In genomic region chr1:232143315-232143886, GRCh38 we compare ENCODE assay signal across 14 cellular contexts.
DNase-seq lines count a peak whose midpoint lies in the region; ATAC-seq, FAIRE-seq and TF ChIP-seq lines count a peak whose summit lies in the region.
"Had no signal": no experiment of that assay in that cellular context is flagged by ENCODE, and none has a peak within 500 bp of the region (broad histone marks: within the 10 kb centered on the region; RNA-seq: fewer than 3 reads in every experiment).

No MANE protein-coding gene starts in this region.

- WGBS in esophagus muscularis mucosa: 82% methylated on average over 3 of the region's 3 CpGs
- WGBS in trophoblast cell (ENCODE audit: extremely low coverage, insufficient coverage, insufficient read length): no CpG with 5 or more reads among the region's 3 CpGs

- ATAC-seq in HG03571 (IDR thresholded peaks at IDR 0.05; ENCODE audit: unreplicated experiment): no peak
- no peak for ATAC-seq in GM21381 (IDR thresholded peaks at IDR 0.05; ENCODE audit: unreplicated experiment)
- ATAC-seq in GM21423 (IDR thresholded peaks at IDR 0.05; ENCODE audit: unreplicated experiment): no peak
- no peak for ATAC-seq in HG02938 (IDR thresholded peaks at IDR 0.05; ENCODE audit: unreplicated experiment)
- ATAC-seq: activated T-cell treated with anti-CD3 and anti-CD28 coated beads, Interleukin-2, amount 50 U/mL, for 72 hours; body of pancreas had no signal

- H3K4me2 ChIP-seq in trophoblast cell (ENCODE audit: low read length): no peak overlapping the region

- H2BK12ac ChIP-seq in trophoblast cell (ENCODE audit: low read length): no peak overlapping the region

- H2AK5ac ChIP-seq in trophoblast cell (ENCODE audit: low read length): no peak overlapping the region

- TF ChIP-seq CTCF in D721Med (IDR thresholded peaks at IDR 0.05; ENCODE audit: insufficient read depth, missing control alignments) (no peak), esophagus muscularis mucosa (IDR thresholded peaks at IDR 0.05) (no peak)

- H3K4me3 ChIP-seq in esophagus muscularis mucosa: no peak overlapping the region
- H3K4me3 ChIP-seq in trophoblast cell (ENCODE audit: low read depth, low read length): no peak overlapping the region
- H3K4me3 ChIP-seq: body of pancreas had no signal

- no peak for TF ChIP-seq EP300 in esophagus muscularis mucosa (IDR thresholded peaks at IDR 0.05)

- H2AFZ ChIP-seq in trophoblast cell (ENCODE audit: insufficient read depth, low read length, poor library complexity): no peak overlapping the region

- H3K23ac ChIP-seq in trophoblast cell (ENCODE audit: low read length): no peak overlapping the region

- TF ChIP-seq POLR2A in esophagus muscularis mucosa (IDR thresholded peaks at IDR 0.05; ENCODE audit: low read depth): no peak

- DNase-seq in D721Med (ENCODE audit: insufficient read length, low spot score) (no peak), NCI-H82 treated with DMSO at 0.1 percent for 48 hours (lab: John Stamatoyannopoulos, UW; ENCODE audit: unreplicated experiment) (peak; percentile 27), esophagus muscularis mucosa (ENCODE audit: extremely low spot score) (no peak), trophoblast cell (no peak)
- DNase-seq: activated CD4-positive, alpha-beta T cell treated with anti-CD3 and anti-CD28 coated beads for 1 hour; activated T-cell treated with anti-CD3 and anti-CD28 coated beads, Interleukin-2, amount 50 U/mL, for 72 hours; NCI-H1436 treated with DMSO at 0.1 percent for 48 hours; NK-92 treated with Interleukin-12 subunit alpha and Interleukin-12 subunit beta, amount 100 ng/mL, for 24 hours had no signal

- H3K79me1 ChIP-seq in trophoblast cell (ENCODE audit: low read length): no peaks in the 10 kb centered on the region

- peak overlapping the region; percentile 60 for H3K9ac ChIP-seq in trophoblast cell (ENCODE audit: low read length)

- no peaks in the 10 kb centered on the region for H3K27me3 ChIP-seq in esophagus muscularis mucosa
- H3K27me3 ChIP-seq in trophoblast cell (ENCODE audit: insufficient read depth, low read length): no peaks in the 10 kb centered on the region
- H3K27me3 ChIP-seq: body of pancreas had no signal

- H2BK5ac ChIP-seq in trophoblast cell (ENCODE audit: low read depth, low read length, poor library complexity): no peak overlapping the region

- H3K14ac ChIP-seq in trophoblast cell (ENCODE audit: low read length): no peak overlapping the region

- intact Hi-C loops in esophagus muscularis mucosa (cut with DNase I): loop anchor here (10.0 kb wide), 1 partner anchor 481 kb away; no protein-coding TSS in a partner anchor

- H4K91ac ChIP-seq in trophoblast cell (ENCODE audit: low read depth, low read length): no peak overlapping the region

- no peak overlapping the region for H4K8ac ChIP-seq in trophoblast cell (ENCODE audit: low read depth, low read length)

- H3K36me3 ChIP-seq in esophagus muscularis mucosa (no peaks in the 10 kb centered on the region), trophoblast cell (ENCODE audit: control insufficient read depth in 1 of 2, insufficient read depth in 2 of 2, low read length in 2 of 2) (no peaks in the 10 kb centered on the region)

- no peaks in the 10 kb centered on the region for H3K79me2 ChIP-seq in trophoblast cell (ENCODE audit: control insufficient read depth, insufficient read depth, low read length, poor library complexity)

- no peak overlapping the region for H4K12ac ChIP-seq in trophoblast cell (ENCODE audit: low read depth, low read length)

- peak; percentile 61 for FAIRE-seq in D721Med (lab: Jason Lieb, UNC)
- FAIRE-seq: G401.6 had no signal

- H2BK120ac ChIP-seq in trophoblast cell (ENCODE audit: insufficient read depth, low read length, poor library complexity): no peak overlapping the region

- H3K4me1 ChIP-seq in esophagus muscularis mucosa: peaks cover 13 to 25% (median 21%) of the 10 kb centered on the region in 4 donors
- no peaks in the 10 kb centered on the region for H3K4me1 ChIP-seq in trophoblast cell (ENCODE audit: control insufficient read depth in 1 of 2, insufficient read depth in 2 of 2, low read length in 2 of 2)

- H3K9me3 ChIP-seq in esophagus muscularis mucosa: peaks cover 0 to 7% (median 2%) of the 10 kb centered on the region in 4 donors
- H3K9me3 ChIP-seq in trophoblast cell (ENCODE audit: insufficient read depth, low read depth, low read length): peaks cover 4% of the 10 kb centered on the region

- no peak overlapping the region for H3K4ac ChIP-seq in trophoblast cell (ENCODE audit: low read depth, low read length)

- no peak overlapping the region for H3K18ac ChIP-seq in trophoblast cell (ENCODE audit: low read length)

- H3K27ac ChIP-seq in esophagus muscularis mucosa (replicated peaks in 1 of 4) (peak overlapping the region; percentile 56 to 82 (median 78)), trophoblast cell (ENCODE audit: low read depth, low read length) (no peak overlapping the region)
- H3K27ac ChIP-seq: body of pancreas had no signal
